1 cellular context compared by ENCODE assay signal in the genomic region with DNA sequence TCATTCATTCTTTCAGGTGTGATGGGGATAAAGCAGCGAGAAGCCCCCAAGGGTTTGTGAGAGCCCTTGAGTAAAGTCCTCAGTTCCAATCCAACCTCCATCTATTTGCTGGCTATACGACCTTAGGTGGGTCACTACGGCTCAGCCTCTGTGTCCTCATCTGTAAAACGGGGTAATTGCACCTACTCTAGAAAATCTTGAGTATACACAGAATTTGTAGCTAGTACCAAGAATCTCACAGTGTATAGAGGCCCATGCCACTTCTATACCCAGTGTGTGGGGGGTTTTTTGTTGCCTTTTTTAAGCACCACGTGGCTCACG.
TF ChIP-seq lines count a peak whose summit lies in the region.

No MANE protein-coding gene starts in this region.

TF ChIP-seq in K562, 482 proteins besides CTCF, POLR2A, EP300 and RAD21 (continued from another document and continues in another):
- peak; percentile 97 for TF ChIP-seq ESRRA (IDR thresholded peaks at IDR 0.05; ENCODE audit: borderline replicate concordance, low read depth)
- TF ChIP-seq ZNF507 (tag; conservative IDR thresholded peaks at IDR 0.05), result no peak
- peak; percentile 89 for TF ChIP-seq RBM25 (IDR thresholded peaks at IDR 0.05; ENCODE audit: low read depth, low read length, severe bottlenecking)
- no peak for TF ChIP-seq ZNF740 (CRISPR knock-in tag; IDR thresholded peaks at IDR 0.05)
- TF ChIP-seq ZNF740 (tag; IDR thresholded peaks at IDR 0.05), result peak in 1 of 2 experiments; percentile 4; a peak in 1 of 4 replicates
- TF ChIP-seq ZNF24 (IDR thresholded peaks at IDR 0.05), result peak; percentile 99
- TF ChIP-seq, protein P1, sequence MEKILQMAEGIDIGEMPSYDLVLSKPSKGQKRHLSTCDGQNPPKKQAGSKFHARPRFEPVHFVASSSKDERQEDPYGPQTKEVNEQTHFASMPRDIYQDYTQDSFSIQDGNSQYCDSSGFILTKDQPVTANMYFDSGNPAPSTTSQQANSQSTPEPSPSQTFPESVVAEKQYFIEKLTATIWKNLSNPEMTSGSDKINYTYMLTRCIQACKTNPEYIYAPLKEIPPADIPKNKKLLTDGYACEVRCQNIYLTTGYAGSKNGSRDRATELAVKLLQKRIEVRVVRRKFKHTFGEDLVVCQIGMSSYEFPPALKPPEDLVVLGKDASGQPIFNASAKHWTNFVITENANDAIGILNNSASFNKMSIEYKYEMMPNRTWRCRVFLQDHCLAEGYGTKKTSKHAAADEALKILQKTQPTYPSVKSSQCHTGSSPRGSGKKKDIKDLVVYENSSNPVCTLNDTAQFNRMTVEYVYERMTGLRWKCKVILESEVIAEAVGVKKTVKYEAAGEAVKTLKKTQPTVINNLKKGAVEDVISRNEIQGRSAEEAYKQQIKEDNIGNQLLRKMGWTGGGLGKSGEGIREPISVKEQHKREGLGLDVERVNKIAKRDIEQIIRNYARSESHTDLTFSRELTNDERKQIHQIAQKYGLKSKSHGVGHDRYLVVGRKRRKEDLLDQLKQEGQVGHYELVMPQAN (IDR thresholded peaks at IDR 0.05; ENCODE audit: borderline replicate concordance), result peak; percentile 55; the same call in 1 of the 2 replicates
- TF ChIP-seq NFATC3 (IDR thresholded peaks at IDR 0.05), result 0 out of 2 replicates have a peak, but pooled peaks have one; percentile 42
- TF ChIP-seq, protein P2, sequence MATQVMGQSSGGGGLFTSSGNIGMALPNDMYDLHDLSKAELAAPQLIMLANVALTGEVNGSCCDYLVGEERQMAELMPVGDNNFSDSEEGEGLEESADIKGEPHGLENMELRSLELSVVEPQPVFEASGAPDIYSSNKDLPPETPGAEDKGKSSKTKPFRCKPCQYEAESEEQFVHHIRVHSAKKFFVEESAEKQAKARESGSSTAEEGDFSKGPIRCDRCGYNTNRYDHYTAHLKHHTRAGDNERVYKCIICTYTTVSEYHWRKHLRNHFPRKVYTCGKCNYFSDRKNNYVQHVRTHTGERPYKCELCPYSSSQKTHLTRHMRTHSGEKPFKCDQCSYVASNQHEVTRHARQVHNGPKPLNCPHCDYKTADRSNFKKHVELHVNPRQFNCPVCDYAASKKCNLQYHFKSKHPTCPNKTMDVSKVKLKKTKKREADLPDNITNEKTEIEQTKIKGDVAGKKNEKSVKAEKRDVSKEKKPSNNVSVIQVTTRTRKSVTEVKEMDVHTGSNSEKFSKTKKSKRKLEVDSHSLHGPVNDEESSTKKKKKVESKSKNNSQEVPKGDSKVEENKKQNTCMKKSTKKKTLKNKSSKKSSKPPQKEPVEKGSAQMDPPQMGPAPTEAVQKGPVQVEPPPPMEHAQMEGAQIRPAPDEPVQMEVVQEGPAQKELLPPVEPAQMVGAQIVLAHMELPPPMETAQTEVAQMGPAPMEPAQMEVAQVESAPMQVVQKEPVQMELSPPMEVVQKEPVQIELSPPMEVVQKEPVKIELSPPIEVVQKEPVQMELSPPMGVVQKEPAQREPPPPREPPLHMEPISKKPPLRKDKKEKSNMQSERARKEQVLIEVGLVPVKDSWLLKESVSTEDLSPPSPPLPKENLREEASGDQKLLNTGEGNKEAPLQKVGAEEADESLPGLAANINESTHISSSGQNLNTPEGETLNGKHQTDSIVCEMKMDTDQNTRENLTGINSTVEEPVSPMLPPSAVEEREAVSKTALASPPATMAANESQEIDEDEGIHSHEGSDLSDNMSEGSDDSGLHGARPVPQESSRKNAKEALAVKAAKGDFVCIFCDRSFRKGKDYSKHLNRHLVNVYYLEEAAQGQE (CRISPR knock-in tag; IDR thresholded peaks at IDR 0.05; ENCODE audit: low read depth), result no peak
- peak; percentile 31 to 35; a peak in 2 of 4 replicates for TF ChIP-seq ARNT (IDR thresholded peaks at IDR 0.05)
- no peak for TF ChIP-seq ARID4B (CRISPR knock-in tag; IDR thresholded peaks at IDR 0.05)
- no peak for TF ChIP-seq POLR3A (IDR thresholded peaks at IDR 0.05; ENCODE audit: borderline replicate concordance, extremely low read depth, insufficient read depth, insufficient read length)
- TF ChIP-seq CBX8 (IDR thresholded peaks at IDR 0.05; ENCODE audit: borderline replicate concordance, extremely low read depth, low read depth, low read length, poor library complexity, severe bottlenecking), result no peak
- TF ChIP-seq KDM1A (IDR thresholded peaks at IDR 0.05), result peak; percentile 86 to 90
- TF ChIP-seq, protein P3, sequence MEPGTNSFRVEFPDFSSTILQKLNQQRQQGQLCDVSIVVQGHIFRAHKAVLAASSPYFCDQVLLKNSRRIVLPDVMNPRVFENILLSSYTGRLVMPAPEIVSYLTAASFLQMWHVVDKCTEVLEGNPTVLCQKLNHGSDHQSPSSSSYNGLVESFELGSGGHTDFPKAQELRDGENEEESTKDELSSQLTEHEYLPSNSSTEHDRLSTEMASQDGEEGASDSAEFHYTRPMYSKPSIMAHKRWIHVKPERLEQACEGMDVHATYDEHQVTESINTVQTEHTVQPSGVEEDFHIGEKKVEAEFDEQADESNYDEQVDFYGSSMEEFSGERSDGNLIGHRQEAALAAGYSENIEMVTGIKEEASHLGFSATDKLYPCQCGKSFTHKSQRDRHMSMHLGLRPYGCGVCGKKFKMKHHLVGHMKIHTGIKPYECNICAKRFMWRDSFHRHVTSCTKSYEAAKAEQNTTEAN (CRISPR knock-in tag; IDR thresholded peaks at IDR 0.05), result no peak
- no peak for TF ChIP-seq SMAD1 (IDR thresholded peaks at IDR 0.05; ENCODE audit: low read depth, low read length, partially characterized antibody)
- TF ChIP-seq NFRKB (IDR thresholded peaks at IDR 0.05; ENCODE audit: low read depth), result no peak
- peak; percentile 18; the same call in 1 of the 2 replicates for TF ChIP-seq RAD51 (IDR thresholded peaks at IDR 0.05; ENCODE audit: borderline replicate concordance, low read depth)
- TF ChIP-seq NR3C1 (CRISPR knock-in tag; IDR thresholded peaks at IDR 0.05), result no peak
- peak; percentile 15; the same call in 1 of the 2 replicates for TF ChIP-seq DMBX1 (CRISPR knock-in tag; IDR thresholded peaks at IDR 0.05; ENCODE audit: borderline replicate concordance)
- TF ChIP-seq USF1 (CRISPR knock-in tag; IDR thresholded peaks at IDR 0.05), result 0 out of 2 replicates have a peak, but pooled peaks have one; percentile 30
- TF ChIP-seq HDGF (IDR thresholded peaks at IDR 0.05), result 0 out of 2 replicates have a peak, but pooled peaks have one; percentile 43
- TF ChIP-seq PRMT5 (CRISPR knock-in tag; IDR thresholded peaks at IDR 0.05), result no peak
- TF ChIP-seq RFX7 (CRISPR knock-in tag; IDR thresholded peaks at IDR 0.05), result no peak
- 0 out of 4 replicates have a peak, but pooled peaks of 1 of the 2 experiments have one; percentile 6 for TF ChIP-seq KDM4B (IDR thresholded peaks at IDR 0.05; ENCODE audit: borderline replicate concordance in 2 of 2, low read depth in 1 of 2)
- TF ChIP-seq ZNF347 (CRISPR knock-in tag; IDR thresholded peaks at IDR 0.05; ENCODE audit: low read depth), result 0 out of 2 replicates have a peak, but pooled peaks have one; percentile 44
- TF ChIP-seq DLX4 (CRISPR knock-in tag; IDR thresholded peaks at IDR 0.05), result no peak
- TF ChIP-seq BCOR (IDR thresholded peaks at IDR 0.05), result peak; percentile 97
- TF ChIP-seq RCOR1 (IDR thresholded peaks at IDR 0.05; ENCODE audit: borderline replicate concordance in 1 of 2, low read depth in 2 of 2, low read length in 2 of 2), result peak in 1 of 2 experiments; percentile 28; a peak in 2 of 4 replicates
- peak; percentile 75 for TF ChIP-seq ADNP (tag; IDR thresholded peaks at IDR 0.05)
